In genomic region chr1:62515055-62515454, GRCh38 we compare ENCODE assay signal across 20 cellular contexts.
DNase-seq lines count a peak whose midpoint lies in the region; ATAC-seq, FAIRE-seq and TF ChIP-seq lines count a peak whose summit lies in the region.
"Had no signal": no experiment of that assay in that cellular context is flagged by ENCODE, and none has a peak within 500 bp of the region (broad histone marks: within the 10 kb centered on the region; RNA-seq: fewer than 3 reads in every experiment).

No MANE protein-coding gene starts in this region.

- FAIRE-seq in RCC 7860 (lab: Jason Lieb, UNC): peak; percentile 77
- FAIRE-seq: keratinocyte, small intestine had no signal

- DNase-seq in HuH-7 (ENCODE audit: low spot score) (peak; percentile 5), RCC 7860 (ENCODE audit: low spot score) (peak; percentile 45), fibroblast of the aortic adventitia (ENCODE audit: low read depth) (peak; percentile 26), renal cortical epithelial cell (ENCODE audit: low read depth) (peak; percentile 97), hepatocyte (ENCODE audit: low spot score) (no peak)
- DNase-seq: activated CD8-positive, alpha-beta T cell treated with anti-CD3 and anti-CD28 coated beads for 36 hours; amniotic stem cell; head of caudate nucleus; NCI-H1436 treated with DMSO at 0.1 percent for 48 hours; NCI-H345; OCI-M1; small intestine had no signal

- no peaks in the 10 kb centered on the region for H3K79me2 ChIP-seq in hepatocyte

- H3K4me2 ChIP-seq in hepatocyte: no peak overlapping the region

- no peak for TF ChIP-seq CTCF in fibroblast of the aortic adventitia (IDR thresholded peaks at IDR 0.05; ENCODE audit: insufficient read depth, low read length)
- TF ChIP-seq CTCF in hepatocyte (IDR thresholded peaks at IDR 0.05; ENCODE audit: poor library complexity): no peak

- no peak overlapping the region for H3K27ac ChIP-seq in hepatocyte
- H3K27ac ChIP-seq: C4-2B, SK-N-MC, thyroid gland had no signal

- no peaks in the 10 kb centered on the region for H4K20me1 ChIP-seq in hepatocyte (ENCODE audit: insufficient read depth, poor library complexity, severe bottlenecking)

- no peak overlapping the region for H2AFZ ChIP-seq in hepatocyte

- no peaks in the 10 kb centered on the region for H3K36me3 ChIP-seq in hepatocyte (replicated peaks; ENCODE audit: insufficient read depth, low read depth)
- H3K36me3 ChIP-seq: thyroid gland had no signal

- ATAC-seq in GM21825 (IDR thresholded peaks at IDR 0.05; ENCODE audit: unreplicated experiment) (no peak), GM18867 (IDR thresholded peaks at IDR 0.05; ENCODE audit: unreplicated experiment) (no peak), HG03565 (IDR thresholded peaks at IDR 0.05; ENCODE audit: unreplicated experiment) (no peak)
- ATAC-seq: activated CD8-positive, alpha-beta T cell treated with anti-CD3 and anti-CD28 coated beads for 36 hours; activated T-helper 17 cell treated with anti-CD3 and anti-CD28 coated beads, Interleukin-2, amount 50 U/mL, for 72 hours had no signal

- no peaks in the 10 kb centered on the region for H3K27me3 ChIP-seq in hepatocyte
- H3K27me3 ChIP-seq: thyroid gland had no signal

- H3K9me2 ChIP-seq in hepatocyte (replicated peaks; ENCODE audit: insufficient read depth): no peaks in the 10 kb centered on the region

- 84% methylated on average over 3 of the region's 3 CpGs for WGBS in hepatocyte (ENCODE audit: low lambda C conversion rate, missing lambda C conversion rate)

- H3K4me3 ChIP-seq in fibroblast of the aortic adventitia (ENCODE audit: low read depth, low read length) (no peak overlapping the region), hepatocyte (no peak overlapping the region)
- H3K4me3 ChIP-seq: SK-N-MC, thyroid gland had no signal

- H3K4me1 ChIP-seq in hepatocyte (ENCODE audit: insufficient read depth): no peaks in the 10 kb centered on the region

- peaks cover 7% of the 10 kb centered on the region for H3K9me3 ChIP-seq in hepatocyte (ENCODE audit: low read depth)
- H3K9me3 ChIP-seq: thyroid gland had no signal
